27 cellular contexts compared by ENCODE assay signal in genomic region chr10:117107280-117107679, GRCh38. TPM values are rescaled to one million over a fixed set of nuclear protein-coding genes. Genes with fewer than 3 reads are reported as not detected.
"Had no signal": no experiment of that assay in that cellular context is flagged by ENCODE, and none has a peak within 500 bp of the region (broad histone marks: within the 10 kb centered on the region; RNA-seq: fewer than 3 reads in every experiment).

No MANE protein-coding gene starts in this region.

- H3K4me3 ChIP-seq: heart right ventricle, suprapubic skin, tibial nerve had no signal

- ATAC-seq: activated CD8-positive, alpha-beta T cell treated with anti-CD3 and anti-CD28 coated beads, Interleukin-2, amount 10 ng/mL, durations not matched to agents 7 days and 5 days; activated naive CD4-positive, alpha-beta T cell treated with anti-CD3 and anti-CD28 coated beads, Interleukin-2, amount 50 U/mL, for 72 hours; heart right ventricle; left lobe of liver; natural killer cell; sciatic nerve; stimulated activated effector memory CD8-positive, alpha-beta T cell treated with anti-CD3 and anti-CD28 coated beads, Interleukin-12 subunit alpha, Interleukin-12 subunit beta, amount 100 ng/mL, for 72 hours; stimulated activated naive CD8-positive, alpha-beta T cell treated with anti-CD3 and anti-CD28 coated beads, Interleukin-15, amount 100 ng/mL, for 72 hours had no signal

- DNase-seq: activated CD4-positive, alpha-beta T cell treated with anti-CD3 and anti-CD28 coated beads for 1 hour; activated CD4-positive, alpha-beta T cell treated with anti-CD3 and anti-CD28 coated beads, Interleukin-2, amount 50 U/mL, for 1 hour; activated CD8-positive, alpha-beta T cell treated with anti-CD3 and anti-CD28 coated beads, Interleukin-2, amount 10 ng/mL, durations not matched to agents 7 days and 5 days; activated T-cell treated with anti-CD3 and anti-CD28 coated beads, Interleukin-2, amount 50 U/mL, for 1 hour; aorta; caudate nucleus; effector CD4-positive, alpha-beta T cell; erythroblast; foreskin fibroblast; heart right ventricle; natural killer cell; small intestine; stimulated activated CD4-positive, alpha-beta T cell treated with anti-CD3 and anti-CD28 coated beads, Interleukin-2, amount 100 ng/mL, for 24 hours; stimulated activated naive CD8-positive, alpha-beta T cell treated with anti-CD3 and anti-CD28 coated beads, Interleukin-15, amount 100 ng/mL, for 72 hours had no signal

- FAIRE-seq: small intestine, TTC549, urothelium cell line had no signal

- H3K27me3 ChIP-seq: tibial nerve had no signal

- H3K36me3 ChIP-seq: heart right ventricle, suprapubic skin, tibial nerve had no signal

RNA-seq across cellular contexts. Expression of gene VAX1, which starts 30.8 kb away (rescaled TPM):
- total RNA-seq: activated CD8-positive, alpha-beta T cell treated with anti-CD3 and anti-CD28 coated beads, Interleukin-2, amount 10 ng/mL, durations not matched to agents 7 days and 5 days; activated naive CD4-positive, alpha-beta T cell treated with anti-CD3 and anti-CD28 coated beads, Interleukin-2, amount 50 U/mL, for 72 hours; aorta; fibroblast of lung; heart right ventricle; left lobe of liver; lung microvascular endothelial cell; natural killer cell; osteoblast; posterior vena cava; renal cortical epithelial cell; sciatic nerve; suprapubic skin; tibial nerve had no signal
